8 cellular contexts compared by ENCODE assay signal in the genomic region with DNA sequence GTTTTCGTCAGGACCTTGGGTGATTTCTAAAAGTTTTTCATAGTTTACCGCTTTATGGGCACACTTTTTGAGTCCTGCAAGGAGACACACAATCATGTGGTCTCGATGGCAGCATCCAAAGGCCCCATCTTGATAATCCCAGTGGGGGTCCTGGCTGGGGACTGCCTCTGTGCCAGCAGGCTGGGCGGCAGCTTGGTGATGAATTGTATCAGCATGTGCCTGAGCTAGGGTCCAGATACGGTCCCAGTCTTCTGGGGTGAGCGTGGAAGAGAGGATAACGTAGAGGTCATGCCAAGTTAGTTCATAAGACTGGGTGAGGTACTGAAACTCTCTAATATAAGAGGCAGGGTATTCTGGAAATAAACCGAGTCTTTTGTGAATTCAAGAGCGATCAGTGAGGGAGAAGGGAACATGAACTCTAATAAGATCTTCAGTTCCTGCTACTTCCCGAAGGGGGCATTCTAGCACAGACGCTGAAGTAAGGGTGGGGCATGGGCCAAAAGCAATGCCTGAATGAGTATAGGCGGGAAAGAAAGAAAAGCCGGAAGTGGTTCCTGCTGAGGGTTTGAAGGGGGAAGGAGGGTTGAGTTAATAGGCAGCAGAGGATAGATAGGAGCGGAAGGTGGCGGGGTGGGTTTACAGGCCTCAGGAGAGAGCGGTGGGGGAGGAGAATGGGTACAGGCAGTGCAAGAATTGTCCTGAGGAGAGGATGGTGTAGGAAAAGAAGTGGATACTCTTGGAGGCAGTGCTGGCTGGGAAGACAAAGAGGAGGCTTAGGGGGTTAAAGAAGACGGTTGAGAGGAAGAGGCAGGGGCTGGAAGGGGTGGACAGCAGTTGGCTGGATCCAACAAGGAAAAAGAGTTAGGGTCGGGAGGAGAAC. TPM values are rescaled to one million over a fixed set of nuclear protein-coding genes. Genes with fewer than 3 reads are reported as not detected.
A peak's percentile ranks its signal among the peaks of the same experiment; 100 is the strongest.
DNase-seq lines count a peak whose midpoint lies in the region; ATAC-seq and TF ChIP-seq lines count a peak whose summit lies in the region.

No MANE protein-coding gene starts in this region.

- TF ChIP-seq CTCF in chondrocyte (IDR thresholded peaks at IDR 0.05), result peak; percentile 85

- no peaks in the 10 kb centered on the region for H3K9me3 Mint-ChIP-seq in chondrocyte (ENCODE audit: low read depth)

- H3K27me3 ChIP-seq in layer of hippocampus (ENCODE audit: control insufficient read depth, insufficient read depth, low read length), result no peaks in the 10 kb centered on the region

- no peaks in the 10 kb centered on the region for H3K27me3 Mint-ChIP-seq in chondrocyte (ENCODE audit: low read depth)

- peak overlapping the region; percentile 30 for H3K27ac ChIP-seq in layer of hippocampus (ENCODE audit: low read depth, low read length)

- no peak overlapping the region for H3K4me3 Mint-ChIP-seq in chondrocyte (ENCODE audit: unreplicated experiment)

- DNase-seq in Daoy (ENCODE audit: low read depth), result peak; percentile 93
- DNase-seq in NCI-H446 treated with DMSO at 0.1 percent for 48 hours (lab: John Stamatoyannopoulos, UW), result peak; percentile 92
- DNase-seq in activated CD4-positive, CD25-positive, alpha-beta regulatory T cell treated with anti-CD3 and anti-CD28 coated beads, Interleukin-2, amount 50 U/mL, for 72 hours, result peak; percentile 54
- DNase-seq in chondrocyte (ENCODE audit: low spot score), result peak; percentile 41
- peak; percentile 34 to 57 for DNase-seq in stimulated activated CD4-positive, alpha-beta T cell treated with anti-CD3 and anti-CD28 coated beads, Interleukin-1b, Interleukin-23, amount 100 ng/mL, for 4 hours (ENCODE audit: low read depth in 2 of 2)
- no peak for DNase-seq in cortex of kidney (lab: John Stamatoyannopoulos, UW)

- peak; percentile 81 for ATAC-seq in HG03135 (IDR thresholded peaks at IDR 0.05; ENCODE audit: unreplicated experiment)

- no peaks in the 10 kb centered on the region for H3K36me3 Mint-ChIP-seq in chondrocyte (ENCODE audit: low read depth)

- peaks cover 11% of the 10 kb centered on the region for H3K4me1 Mint-ChIP-seq in chondrocyte (ENCODE audit: low read depth)

- H3K27ac Mint-ChIP-seq in chondrocyte (ENCODE audit: unreplicated experiment), result no peak overlapping the region

RNA-seq across cellular contexts. Expression of gene ERVH48-1, which starts 1.6 kb away (rescaled TPM):
- total RNA-seq in Daoy (2014; rRNA removed; shearing (Covaris generic)), result not detected in 2 replicates
- not detected in 3 replicates for total RNA-seq in chondrocyte

RNA-seq across cellular contexts. Expression of gene NDUFV3, which starts 30.7 kb away (rescaled TPM):
- total RNA-seq in Daoy (2014; rRNA removed; shearing (Covaris generic)), result 37.8 and 40.3 TPM in 2 replicates
- total RNA-seq in chondrocyte, result 41.7 to 50.6 TPM (median 42.9 TPM) in 3 replicates

RNA-seq across cellular contexts. Expression of gene WDR4, which starts 44.5 kb away (rescaled TPM):
- total RNA-seq in Daoy (2014; rRNA removed; shearing (Covaris generic)), result 35.8 and 37.9 TPM in 2 replicates
- total RNA-seq in chondrocyte, result 9.6 to 12.2 TPM (median 11.5 TPM) in 3 replicates

RNA-seq across cellular contexts. Expression of gene PKNOX1, which starts 50.6 kb away (rescaled TPM):
- total RNA-seq in Daoy (2014; rRNA removed; shearing (Covaris generic)), result 18.0 and 20.1 TPM in 2 replicates
- total RNA-seq in chondrocyte, result 12.0 to 12.9 TPM (median 12.0 TPM) in 3 replicates
